10 cellular contexts compared by ENCODE assay signal in genomic region chr9:129933709-129934586, GRCh38.
DNase-seq lines count a peak whose midpoint lies in the region; ATAC-seq and TF ChIP-seq lines count a peak whose summit lies in the region.
"Had no signal": no experiment of that assay in that cellular context is flagged by ENCODE, and none has a peak within 500 bp of the region (broad histone marks: within the 10 kb centered on the region; RNA-seq: fewer than 3 reads in every experiment).

No MANE protein-coding gene starts in this region.

- POLR2A ChIA-PET in PC-3 (lab: Charles Lee; ENCODE audit: unreplicated experiment): interaction anchor here (0.7 kb wide), 1 partner anchor 36 kb away, joined by 6 read pairs; no protein-coding TSS in a partner anchor

- CTCF ChIA-PET in PC-3 (lab: Charles Lee): no interaction called here

- ATAC-seq in PC-3: no peak
- ATAC-seq: foreskin keratinocyte had no signal

- H3K4me3 ChIP-seq in Peyer's patch: no peak overlapping the region
- no peak overlapping the region for H3K4me3 ChIP-seq in endodermal cell (ENCODE audit: low read length)
- no peak overlapping the region for H3K4me3 ChIP-seq in osteoblast (ENCODE audit: insufficient read depth, low read length)
- H3K4me3 ChIP-seq in PC-3 (ENCODE audit: low read length): no peak overlapping the region

- TF ChIP-seq CTCF in CD14-positive monocyte (IDR thresholded peaks at IDR 0.05): no peak
- no peak for TF ChIP-seq CTCF in Peyer's patch (IDR thresholded peaks at IDR 0.05)
- TF ChIP-seq CTCF in endodermal cell (conservative IDR thresholded peaks at IDR 0.05): no peak
- TF ChIP-seq CTCF in osteoblast (IDR thresholded peaks at IDR 0.05; ENCODE audit: extremely low read depth, low read depth, low read length): no peak
- TF ChIP-seq CTCF in PC-3 (conservative IDR thresholded peaks at IDR 0.05; ENCODE audit: low read depth, low read length): no peak

- H3K27me3 Mint-ChIP-seq in CD14-positive monocyte (ENCODE audit: low read depth in 3 of 3) (no peaks in the 10 kb centered on the region), endodermal cell (ENCODE audit: insufficient read depth) (no peaks in the 10 kb centered on the region)

- DNase-seq in CD14-positive monocyte (ENCODE audit: low spot score) (no peak), Peyer's patch (no peak), endodermal cell (no peak), osteoblast (ENCODE audit: insufficient read length, low spot score, missing footprints) (no peak), H4 (ENCODE audit: low spot score) (no peak), Ammon's horn (ENCODE audit: low spot score) (no peak), PC-3 (no peak), SIG-M5 treated with dmso at 0.1 percent for 504 hours (lab: John Stamatoyannopoulos, UW; ENCODE audit: unreplicated experiment) (no peak)
- DNase-seq: foreskin keratinocyte, trophoblast cell had no signal

- 74 to 93% methylated on average over 6 of the region's 7 CpGs for WGBS in endodermal cell (ENCODE audit: insufficient coverage in 1 of 2, insufficient read length in 1 of 2), 2 experiments

- H3K27ac ChIP-seq in Peyer's patch: peak overlapping the region; percentile 34 to 61 (median 48)
- no peak overlapping the region for H3K27ac ChIP-seq in endodermal cell (ENCODE audit: low read depth, low read length)
- peak overlapping the region; percentile 61 for H3K27ac ChIP-seq in osteoblast (ENCODE audit: low read depth, low read length)
- H3K27ac ChIP-seq in PC-3 (ENCODE audit: low read length): no peak overlapping the region
- H3K27ac ChIP-seq: foreskin keratinocyte had no signal

- H3K4me2 ChIP-seq in osteoblast (ENCODE audit: insufficient read depth, low read length) (peak overlapping the region; percentile 2), PC-3 (ENCODE audit: low read length) (no peak overlapping the region)

- H3F3A ChIP-seq in PC-3 (ENCODE audit: low read length, unreplicated experiment): no peaks in the 10 kb centered on the region

- no peak for TF ChIP-seq POLR2A in Peyer's patch (IDR thresholded peaks at IDR 0.05)

- H3K9me3 Mint-ChIP-seq in CD14-positive monocyte (no peaks in the 10 kb centered on the region), endodermal cell (no peaks in the 10 kb centered on the region)

- H3K27ac Mint-ChIP-seq in CD14-positive monocyte (peak overlapping the region in 4 of 7 donors; percentile 65 to 83 (median 78)), endodermal cell (peak overlapping the region; percentile 37)

- H4K20me1 ChIP-seq in osteoblast (ENCODE audit: insufficient read depth, low read length) (no peaks in the 10 kb centered on the region), PC-3 (ENCODE audit: low read length) (no peaks in the 10 kb centered on the region)

- H2AFZ ChIP-seq in osteoblast (ENCODE audit: low read length) (no peak overlapping the region), PC-3 (ENCODE audit: low read length) (no peak overlapping the region)

- H3K36me3 ChIP-seq in Peyer's patch (peaks cover 0 to under 1% (median 0%) of the 10 kb centered on the region in 3 donors), endodermal cell (ENCODE audit: control insufficient read depth, insufficient read depth, low read length) (peaks cover 7% of the 10 kb centered on the region), osteoblast (ENCODE audit: insufficient read depth, low read length) (no peaks in the 10 kb centered on the region), PC-3 (ENCODE audit: low read depth, low read length) (no peaks in the 10 kb centered on the region)

- intact Hi-C loops in CD14-positive monocyte (cut with micrococcal nuclease) (no loop called here), PC-3 (cut with micrococcal nuclease) (no loop called here)

- H3K9me2 ChIP-seq in PC-3 (replicated peaks; ENCODE audit: low read length): no peaks in the 10 kb centered on the region

- H3K4me1 ChIP-seq in Peyer's patch (peaks cover 0 to 23% (median 3%) of the 10 kb centered on the region in 4 donors), endodermal cell (ENCODE audit: control insufficient read depth, insufficient read depth, low read length) (no peaks in the 10 kb centered on the region), osteoblast (ENCODE audit: insufficient read depth, low read length) (peaks cover 30% of the 10 kb centered on the region), PC-3 (ENCODE audit: insufficient read depth, low read length) (no peaks in the 10 kb centered on the region)
- H3K4me1 ChIP-seq: foreskin keratinocyte had no signal

- no TSS peak for BruUV-seq in PC-3 (replicated peaks; lab: Mats Ljungman, UMichigan)

- H3K9me3 ChIP-seq in Peyer's patch (no peaks in the 10 kb centered on the region), endodermal cell (ENCODE audit: control insufficient read depth, low read length) (no peaks in the 10 kb centered on the region), osteoblast (ENCODE audit: low read depth, low read length) (no peaks in the 10 kb centered on the region), PC-3 (ENCODE audit: low read length) (no peaks in the 10 kb centered on the region)

- H3K9ac ChIP-seq in endodermal cell (ENCODE audit: extremely low read depth, low read length, poor library complexity, severe bottlenecking): no peak overlapping the region
- no peak overlapping the region for H3K9ac ChIP-seq in PC-3 (ENCODE audit: low read length)

- H3K79me2 ChIP-seq in osteoblast (ENCODE audit: insufficient read depth, low read length): no peaks in the 10 kb centered on the region
- no peaks in the 10 kb centered on the region for H3K79me2 ChIP-seq in PC-3 (ENCODE audit: low read length)

- H3K36me3 Mint-ChIP-seq in CD14-positive monocyte (peaks cover 22 to 49% of the 10 kb centered on the region in 2 donors), endodermal cell (ENCODE audit: low read depth) (peaks cover 12% of the 10 kb centered on the region)

- H3K27me3 ChIP-seq in Peyer's patch (no peaks in the 10 kb centered on the region), endodermal cell (ENCODE audit: control insufficient read depth, insufficient read depth, low read length, poor library complexity, severe bottlenecking) (no peaks in the 10 kb centered on the region), osteoblast (ENCODE audit: insufficient read depth, low read length) (no peaks in the 10 kb centered on the region), PC-3 (ENCODE audit: low read length) (no peaks in the 10 kb centered on the region)
- H3K27me3 ChIP-seq: foreskin keratinocyte had no signal

- no peak overlapping the region for H3K4me3 Mint-ChIP-seq in CD14-positive monocyte
- no peak overlapping the region for H3K4me3 Mint-ChIP-seq in endodermal cell

- H3K4me1 Mint-ChIP-seq in CD14-positive monocyte (peaks cover 47% of the 10 kb centered on the region), endodermal cell (peaks cover 14% of the 10 kb centered on the region)

Comparison
In these comparisons a context has a peak if more than half of its experiments do, and no peak if none do; other contexts are left out.
1. H3K27ac ChIP-seq: peak in Peyer's patch (4 of 4) and osteoblast (single experiment); none in endodermal cell (single experiment) and PC-3 (single experiment).